8 cellular contexts compared by ENCODE assay signal in genomic region chr7:6106140-6106904, GRCh38. TPM values are rescaled to one million over a fixed set of nuclear protein-coding genes. Genes with fewer than 3 reads are reported as not detected.
DNase-seq lines count a peak whose midpoint lies in the region; ATAC-seq and TF ChIP-seq lines count a peak whose summit lies in the region.

No MANE protein-coding gene starts in this region.

- TF ChIP-seq CTCF in AG04449 (IDR thresholded peaks at IDR 0.05; ENCODE audit: insufficient read depth, low read length, missing control alignments) (peak; percentile 8), GM13977 (IDR thresholded peaks at IDR 0.05; ENCODE audit: extremely low read depth, insufficient read depth, missing control alignments) (no peak), RWPE2 (IDR thresholded peaks at IDR 0.05; ENCODE audit: poor library complexity, severe bottlenecking) (peak; percentile 6), astrocyte of the cerebellum (IDR thresholded peaks at IDR 0.05; ENCODE audit: low read depth, low read length, missing control alignments) (peak; percentile 45)

- in situ Hi-C loops in GM13977 (cut with MboI; ENCODE audit: low pct_unique_long_range_greater_than_20kb, low sequenced_read_pairs, unreplicated experiment): no loop called here
- in situ Hi-C loops in astrocyte of the cerebellum (cut with HindIII; ENCODE audit: low sequenced_read_pairs): no loop called here

- DNase-seq in AG04449 (ENCODE audit: low read depth, low spot score): no peak
- peak; percentile 25 for DNase-seq in GM13977 (ENCODE audit: low spot score)
- no peak for DNase-seq in RWPE2 (ENCODE audit: low spot score)
- DNase-seq in astrocyte of the cerebellum (ENCODE audit: low read depth): peak; percentile 46
- DNase-seq in left colon: peak; percentile 32 to 39
- DNase-seq in NCI-H774 (lab: John Stamatoyannopoulos, UW): no peak

- peak overlapping the region; percentile 46 for H3K27ac ChIP-seq in RWPE2 (ENCODE audit: poor library complexity, severe bottlenecking)

- intact Hi-C loops in left colon (cut with DNase I, micrococcal nuclease): no loop called here

- H3K4me3 ChIP-seq in AG04449 (ENCODE audit: low read depth, low read length): peak overlapping the region; percentile 73
- H3K4me3 ChIP-seq in RWPE2 (ENCODE audit: severe bottlenecking): peak overlapping the region; percentile 66
- H3K4me3 ChIP-seq in astrocyte of the cerebellum (ENCODE audit: low read depth, low read length): peak overlapping the region; percentile 83

- POLR2A ChIA-PET in AG04449 (lab: Yijun Ruan, JAX): interaction anchor here (1.2 kb wide), 1 partner anchor 49 kb away, joined by 9 read pairs; no protein-coding TSS in a partner anchor

- peaks cover 8% of the 10 kb centered on the region for H3K36me3 ChIP-seq in RWPE2 (ENCODE audit: low read depth)

- H3K4me3 Mint-ChIP-seq in stimulated activated memory B cell treated with anti-CD40 and anti-IgM and Interleukin-4, amounts not matched to agents 10 μg/mL and 1 μg/mL and 100 μg/mL, for 72 hours: peak overlapping the region; percentile 82

- no peaks in the 10 kb centered on the region for H3K27me3 Mint-ChIP-seq in stimulated activated memory B cell treated with anti-CD40 and anti-IgM and Interleukin-4, amounts not matched to agents 10 μg/mL and 1 μg/mL and 100 μg/mL, for 72 hours

- no peaks in the 10 kb centered on the region for H3K9me3 Mint-ChIP-seq in stimulated activated memory B cell treated with anti-CD40 and anti-IgM and Interleukin-4, amounts not matched to agents 10 μg/mL and 1 μg/mL and 100 μg/mL, for 72 hours

- no peaks in the 10 kb centered on the region for H3K4me1 ChIP-seq in RWPE2 (ENCODE audit: insufficient read depth, poor library complexity, severe bottlenecking)

- ATAC-seq in RWPE2 (ENCODE audit: low read depth) (no peak), left colon (peak; percentile 30), GM21737 (IDR thresholded peaks at IDR 0.05; ENCODE audit: unreplicated experiment) (no peak)
- no peak for ATAC-seq in stimulated activated memory B cell treated with anti-CD40 and anti-IgM and Interleukin-4, amounts not matched to agents 10 μg/mL and 1 μg/mL and 100 μg/mL, for 72 hours

- H3K27ac Mint-ChIP-seq in stimulated activated memory B cell treated with anti-CD40 and anti-IgM and Interleukin-4, amounts not matched to agents 10 μg/mL and 1 μg/mL and 100 μg/mL, for 72 hours: peak overlapping the region; percentile 85

- H3K9me3 ChIP-seq in RWPE2 (ENCODE audit: severe bottlenecking): no peaks in the 10 kb centered on the region

- CTCF ChIA-PET in AG04449 (lab: Yijun Ruan, JAX): interaction anchor here (0.6 to 1.8 kb wide), 8 partner anchors 11 to 250 kb away, joined by 3 to 5 read pairs (median 3); no protein-coding TSS in a partner anchor

- peaks cover 16% of the 10 kb centered on the region for H3K36me3 Mint-ChIP-seq in stimulated activated memory B cell treated with anti-CD40 and anti-IgM and Interleukin-4, amounts not matched to agents 10 μg/mL and 1 μg/mL and 100 μg/mL, for 72 hours

- peaks cover 42% of the 10 kb centered on the region for H3K4me1 Mint-ChIP-seq in stimulated activated memory B cell treated with anti-CD40 and anti-IgM and Interleukin-4, amounts not matched to agents 10 μg/mL and 1 μg/mL and 100 μg/mL, for 72 hours

- no peaks in the 10 kb centered on the region for H3K27me3 ChIP-seq in RWPE2 (ENCODE audit: insufficient read depth, poor library complexity, severe bottlenecking)

RNA-seq across cellular contexts. Expression of gene USP42, which starts 1.6 kb away (rescaled TPM):
- 10 to 100 TPM in 1 of 2 donors, 1 to 10 TPM in 1; 9.9 to 11.6 TPM for total RNA-seq in left colon

RNA-seq across cellular contexts. Expression of gene EIF2AK1, which starts 47.3 kb away (rescaled TPM):
- total RNA-seq in left colon: 100 to 1,000 TPM in 1 of 2 donors, 10 to 100 TPM in 1; 99.1 to 117 TPM

Comparison
In these comparisons a context has a peak if more than half of its experiments do, and no peak if none do; other contexts are left out.
1. DNase-seq: peak in GM13977 (single experiment), astrocyte of the cerebellum (single experiment) and left colon (2 of 2); none in AG04449 (single experiment), RWPE2 (single experiment) and NCI-H774 (single experiment).
2. Peak in every context shown above with its lines, with median percentiles within 50 percentile points of each other: H3K4me3 ChIP-seq.